34 cellular contexts compared by ENCODE assay signal in genomic region chr4:164803702-164804101, GRCh38. TPM values are rescaled to one million over a fixed set of nuclear protein-coding genes. Genes with fewer than 3 reads are reported as not detected.
"Had no signal": no experiment of that assay in that cellular context is flagged by ENCODE, and none has a peak within 500 bp of the region (broad histone marks: within the 10 kb centered on the region; RNA-seq: fewer than 3 reads in every experiment).

No MANE protein-coding gene starts in this region.

- DNase-seq: activated B cell treated with CpG ODN at 0.5 μM for 24 hours; activated CD4-positive, alpha-beta T cell treated with anti-CD3 and anti-CD28 coated beads for 48 hours; activated CD4-positive, alpha-beta T cell treated with anti-CD3 and anti-CD28 coated beads, Interleukin-2, amount 50 U/mL, for 1 hour; activated CD4-positive, alpha-beta T cell treated with anti-CD3 and anti-CD28 coated beads, Interleukin-2, amount 50 U/mL, for 48 hours; activated CD8-positive, alpha-beta memory T cell treated with anti-CD3 and anti-CD28 coated beads for 24 hours; activated CD8-positive, alpha-beta T cell treated with anti-CD3 and anti-CD28 coated beads for 36 hours; activated effector memory CD4-positive, alpha-beta T cell treated with Interleukin-2 at 50 U/mL for 16 hours; activated gamma-delta T cell treated with Interleukin-2 at 50 U/mL for 16 hours; activated naive CD4-positive, alpha-beta T cell treated with anti-CD3 and anti-CD28 coated beads, Interleukin-2, amount 50 U/mL, for 16 hours; activated naive CD4-positive, alpha-beta T cell treated with Interleukin-2 at 50 U/mL for 16 hours; activated T-cell treated with anti-CD3 and anti-CD28 coated beads, Interleukin-2, amount 50 U/mL, for 4 hours; amniotic stem cell; aorta; body of pancreas; caudate nucleus; colonic mucosa; effector CD8-positive, alpha-beta T cell; esophagus squamous epithelium; foreskin melanocyte; heart right ventricle; T-helper 17 cell; T1000; WERI-Rb-1 had no signal

- H3K4me1 ChIP-seq: body of pancreas, colonic mucosa, esophagus squamous epithelium, gastroesophageal sphincter, heart right ventricle had no signal

- H3K36me3 ChIP-seq: colonic mucosa, esophagus squamous epithelium, gastroesophageal sphincter, heart right ventricle, WERI-Rb-1 had no signal

- H3K9me3 ChIP-seq: body of pancreas, colonic mucosa, esophagus squamous epithelium, gastroesophageal sphincter, heart right ventricle had no signal

- FAIRE-seq: endometrium, endothelial cell of umbilical vein had no signal

- H3K4me3 ChIP-seq: body of pancreas, colonic mucosa, esophagus squamous epithelium, gastroesophageal sphincter, heart right ventricle had no signal

- ATAC-seq: activated CD4-positive, CD25-positive, alpha-beta regulatory T cell treated with anti-CD3 and anti-CD28 coated beads, Interleukin-2, amount 50 U/mL, for 24 hours; activated CD8-positive, alpha-beta T cell treated with anti-CD3 and anti-CD28 coated beads for 36 hours; activated T-cell treated with anti-CD3 and anti-CD28 coated beads, Interleukin-2, amount 50 U/mL, for 4 hours; activated T-helper 17 cell treated with anti-CD3 and anti-CD28 coated beads, Interleukin-2, amount 50 U/mL, for 72 hours; body of pancreas; gastroesophageal sphincter; heart right ventricle; T-helper 17 cell had no signal

- H3K27ac ChIP-seq: body of pancreas, colonic mucosa, epithelial cell of prostate, esophagus squamous epithelium, gastroesophageal sphincter, heart right ventricle, WERI-Rb-1 had no signal

- H3K27me3 ChIP-seq: body of pancreas, colonic mucosa, esophagus squamous epithelium had no signal

RNA-seq across cellular contexts. Expression of gene SMIM31, which starts 49.8 kb away (rescaled TPM):
- total RNA-seq: activated B cell treated with CpG ODN at 0.5 μM for 24 hours; activated CD8-positive, alpha-beta T cell treated with anti-CD3 and anti-CD28 coated beads for 36 hours; activated T-cell treated with anti-CD3 and anti-CD28 coated beads, Interleukin-2, amount 50 U/mL, for 4 hours; activated T-helper 17 cell treated with anti-CD3 and anti-CD28 coated beads, Interleukin-2, amount 50 U/mL, for 72 hours; aorta; dermis microvascular lymphatic vessel endothelial cell; endothelial cell of umbilical vein; esophagus squamous epithelium; fibroblast of lung; fibroblast of villous mesenchyme; glomerular endothelial cell; heart right ventricle; T-helper 17 cell had no signal
- polyA plus RNA-seq: endothelial cell of umbilical vein, esophagus, fibroblast of lung, heart right ventricle had no signal
